In genomic region chr20:63186528-63187316, GRCh38 we compare ENCODE assay signal across 15 cellular contexts. TPM values are rescaled to one million over a fixed set of nuclear protein-coding genes. Genes with fewer than 3 reads are reported as not detected.
DNase-seq lines count a peak whose midpoint lies in the region; ATAC-seq, FAIRE-seq and TF ChIP-seq lines count a peak whose summit lies in the region.
"Had no signal": no experiment of that assay in that cellular context is flagged by ENCODE, and none has a peak within 500 bp of the region (broad histone marks: within the 10 kb centered on the region; RNA-seq: fewer than 3 reads in every experiment).

No MANE protein-coding gene starts in this region.

- 49% methylated on average over 5 of the region's 8 CpGs for WGBS in A549 (ENCODE audit: missing lambda C conversion rate)
- 89% methylated on average over 8 of the region's 8 CpGs for WGBS in aorta, 2 donors

- no peak overlapping the region for H3K4me3 ChIP-seq in A549
- H3K4me3 ChIP-seq in GM12864 (ENCODE audit: low read depth, low read length), result no peak overlapping the region
- no peak overlapping the region for H3K4me3 ChIP-seq in RWPE2 (ENCODE audit: severe bottlenecking)
- no peak overlapping the region for H3K4me3 ChIP-seq in aorta (ENCODE audit: low read length in 2 of 2)
- H3K4me3 ChIP-seq: psoas muscle had no signal

- intact Hi-C loops in aorta (cut with DNase I), result no loop called here

- H3K27me3 ChIP-seq in RWPE2 (ENCODE audit: insufficient read depth, poor library complexity, severe bottlenecking), result peaks cover 6% of the 10 kb centered on the region
- no peaks in the 10 kb centered on the region for H3K27me3 ChIP-seq in aorta (ENCODE audit: control insufficient read depth in 1 of 2, insufficient read depth in 2 of 2, low read length in 1 of 2)

- no peaks in the 10 kb centered on the region for H3K9me3 ChIP-seq in A549
- no peaks in the 10 kb centered on the region for H3K9me3 ChIP-seq in RWPE2 (ENCODE audit: severe bottlenecking)
- H3K9me3 ChIP-seq in aorta (ENCODE audit: control insufficient read depth, low read length), result no peaks in the 10 kb centered on the region
- H3K9me3 ChIP-seq: psoas muscle had no signal

- H3K4me1 ChIP-seq in A549, result peaks cover 15% of the 10 kb centered on the region
- H3K4me1 ChIP-seq in RWPE2 (ENCODE audit: insufficient read depth, poor library complexity, severe bottlenecking), result peaks cover 3% of the 10 kb centered on the region
- H3K4me1 ChIP-seq in aorta (ENCODE audit: control insufficient read depth in 1 of 2, insufficient read depth in 2 of 2, low read length in 2 of 2), result no peaks in the 10 kb centered on the region
- H3K4me1 ChIP-seq: psoas muscle had no signal

- POLR2A ChIA-PET in A549 (lab: Yijun Ruan, JAX), result no interaction called here

- H3K4me2 ChIP-seq in A549, result peak overlapping the region; percentile 36; the same call in 1 of the 3 replicates

- TF ChIP-seq CTCF in A549 (IDR thresholded peaks at IDR 0.05) (no peak), GM12864 (IDR thresholded peaks at IDR 0.05; ENCODE audit: low read depth, low read length, missing control alignments) (peak; percentile 2), RWPE2 (IDR thresholded peaks at IDR 0.05; ENCODE audit: poor library complexity, severe bottlenecking) (peak; percentile 58)

- H3K27ac ChIP-seq in A549, result no peak overlapping the region
- no peak overlapping the region for H3K27ac ChIP-seq in RWPE2 (ENCODE audit: poor library complexity, severe bottlenecking)
- no peak overlapping the region for H3K27ac ChIP-seq in aorta (ENCODE audit: low read depth in 1 of 2, low read length in 2 of 2)
- H3K27ac ChIP-seq: psoas muscle had no signal

- TF ChIP-seq EP300 in A549 (IDR thresholded peaks at IDR 0.05), result no peak

- peak; percentile 37 to 59; a peak in 3 of 6 replicates for ATAC-seq in A549
- ATAC-seq in RWPE2 (ENCODE audit: low read depth), result peak; percentile 61
- ATAC-seq in HG03521 (IDR thresholded peaks at IDR 0.05; ENCODE audit: unreplicated experiment), result no peak
- no peak for ATAC-seq in aorta (ENCODE audit: low FRiP score)
- ATAC-seq: psoas muscle; stimulated activated effector memory CD8-positive, alpha-beta T cell treated with anti-CD3 and anti-CD28 coated beads, Interleukin-12 subunit alpha, Interleukin-12 subunit beta, amount 100 ng/mL, for 72 hours had no signal

- TF ChIP-seq POLR2A in A549 (IDR thresholded peaks at IDR 0.05; ENCODE audit: low read length), result no peak

- FAIRE-seq in A549 (lab: Jason Lieb, UNC), result no peak
- FAIRE-seq: RCC 7860 had no signal

- CTCF ChIA-PET in A549 (lab: Yijun Ruan, JAX), result interaction anchor here (0.9 to 1.2 kb wide), 3 partner anchors 21 to 195 kb away, joined by 3 to 5 read pairs (median 4); no protein-coding TSS in a partner anchor

- TF ChIP-seq RAD21 in A549 (conservative IDR thresholded peaks at IDR 0.05 in 1 of 2, IDR thresholded peaks at IDR 0.05 in 1 of 2), result no peak

- H3K36me3 ChIP-seq in RWPE2 (ENCODE audit: low read depth) (no peaks in the 10 kb centered on the region), aorta (ENCODE audit: control insufficient read depth in 1 of 2, insufficient read depth in 2 of 2, low read length in 1 of 2) (no peaks in the 10 kb centered on the region)

- DNase-seq in A549 (ENCODE audit: low read depth in 1 of 2, low spot score in 1 of 2), result peak in 1 of 2 experiments; percentile 68
- no peak for DNase-seq in GM12864 (ENCODE audit: low read depth)
- no peak for DNase-seq in RWPE2 (ENCODE audit: low spot score)
- DNase-seq in hepatic stellate cell (ENCODE audit: low spot score), result peak; percentile 47
- no peak for DNase-seq in DMS53 treated with DMSO at 0.1 percent for 48 hours (lab: John Stamatoyannopoulos, UW; ENCODE audit: unreplicated experiment)
- DNase-seq in CD1c-positive myeloid dendritic cell (ENCODE audit: extremely low spot score), result no peak
- no peak for DNase-seq in aorta
- DNase-seq: activated CD4-positive, alpha-beta memory T cell treated with anti-CD3 and anti-CD28 coated beads, Interleukin-2, amount 10 ng/mL, durations not matched to agents 7 days and 5 days; activated gamma-delta T cell treated with Interleukin-2 at 50 U/mL for 16 hours; immature natural killer cell; psoas muscle had no signal

TF ChIP-seq in A549, 52 proteins besides CTCF, POLR2A, EP300 and RAD21:
- TF ChIP-seq ELK1 (IDR thresholded peaks at IDR 0.05; ENCODE audit: low read depth, low read length) (no peak), MYC (IDR thresholded peaks at IDR 0.05; ENCODE audit: borderline replicate concordance, low read length) (no peak), HOXA7 (CRISPR knock-in tag; IDR thresholded peaks at IDR 0.05) (no peak), GATA3 (IDR thresholded peaks at IDR 0.05; ENCODE audit: borderline replicate concordance) (no peak), BCL3 (IDR thresholded peaks at IDR 0.05) (no peak), NPAS2 (CRISPR knock-in tag; IDR thresholded peaks at IDR 0.05; ENCODE audit: borderline replicate concordance) (no peak), FOSL2 (IDR thresholded peaks at IDR 0.05) (no peak), FOSL2 (CRISPR knock-in tag; IDR thresholded peaks at IDR 0.05) (peak; percentile 61), MAFK (IDR thresholded peaks at IDR 0.05; ENCODE audit: partially characterized antibody) (no peak)

RNA-seq across cellular contexts. Expression of gene YTHDF1, which starts 29.2 kb away (rescaled TPM):
- polyA plus RNA-seq in A549 (2011; rRNA removed) (31.4 and 31.8 TPM in 2 replicates), A549 (2017; fragmentation: RNase III; extraction: RNeasy Plus Mini Kit Qiagen cat#74134 plus additional on column Dnase treatment) (33.4 to 37.9 TPM (median 37.8 TPM) in 3 replicates), aorta (10 to 100 TPM; 19.8 to 22.2 TPM)
- 20.9 and 23.8 TPM in 2 replicates for polyA plus RNA-seq in A549 (2012; cell fraction: cytosol; rRNA removed)
- 23.7 and 28.7 TPM in 2 replicates for polyA plus RNA-seq in A549 (2012; cell fraction: nucleus; rRNA removed)
- 27.1 and 30.7 TPM in 2 replicates for polyA minus RNA-seq in A549 (2011; rRNA and poly(A)+ RNA removed)
- total RNA-seq in aorta, result 10 to 100 TPM; 27.2 to 30.4 TPM

RNA-seq across cellular contexts. Expression of gene BIRC7, which starts 49.0 kb away (rescaled TPM):
- polyA plus RNA-seq in A549 (2011; rRNA removed) (0.63 and 0.81 TPM in 2 replicates), A549 (2017; fragmentation: RNase III; extraction: RNeasy Plus Mini Kit Qiagen cat#74134 plus additional on column Dnase treatment) (3.2 to 4.9 TPM (median 4.9 TPM) in 3 replicates), aorta (not detected)
- 0.70 and 1.2 TPM in 2 replicates for polyA plus RNA-seq in A549 (2012; cell fraction: cytosol; rRNA removed)
- 16.7 and 18.5 TPM in 2 replicates for polyA plus RNA-seq in A549 (2012; cell fraction: nucleus; rRNA removed)
- 0.33 and 0.63 TPM in 2 replicates for polyA minus RNA-seq in A549 (2011; rRNA and poly(A)+ RNA removed)
- total RNA-seq in aorta, result not detected
- total RNA-seq: activated CD4-positive, alpha-beta memory T cell treated with anti-CD3 and anti-CD28 coated beads, Interleukin-2, amount 10 ng/mL, durations not matched to agents 7 days and 5 days; B cell; psoas muscle had no signal
- polyA plus RNA-seq: immature natural killer cell had no signal

Comparison
In these comparisons a context has a peak if more than half of its experiments do, and no peak if none do; other contexts are left out.
1. ATAC-seq: peak in A549 (2 of 2) and RWPE2 (single experiment); none in HG03521 (single experiment) and aorta (single experiment).